1 cellular context compared by ENCODE assay signal in genomic region chr1:145993618-145994390, GRCh38.
TF ChIP-seq lines count a peak whose summit lies in the region.

No MANE protein-coding gene starts in this region.

TF ChIP-seq in SK-N-SH, 30 proteins besides CTCF, POLR2A, EP300 and RAD21 (continued from another document):
- no peak for TF ChIP-seq IRF3 (IDR thresholded peaks at IDR 0.05; ENCODE audit: low read depth, low read length)
